Comparison of ENCODE assay signal across 1 cellular context in the genomic region with DNA sequence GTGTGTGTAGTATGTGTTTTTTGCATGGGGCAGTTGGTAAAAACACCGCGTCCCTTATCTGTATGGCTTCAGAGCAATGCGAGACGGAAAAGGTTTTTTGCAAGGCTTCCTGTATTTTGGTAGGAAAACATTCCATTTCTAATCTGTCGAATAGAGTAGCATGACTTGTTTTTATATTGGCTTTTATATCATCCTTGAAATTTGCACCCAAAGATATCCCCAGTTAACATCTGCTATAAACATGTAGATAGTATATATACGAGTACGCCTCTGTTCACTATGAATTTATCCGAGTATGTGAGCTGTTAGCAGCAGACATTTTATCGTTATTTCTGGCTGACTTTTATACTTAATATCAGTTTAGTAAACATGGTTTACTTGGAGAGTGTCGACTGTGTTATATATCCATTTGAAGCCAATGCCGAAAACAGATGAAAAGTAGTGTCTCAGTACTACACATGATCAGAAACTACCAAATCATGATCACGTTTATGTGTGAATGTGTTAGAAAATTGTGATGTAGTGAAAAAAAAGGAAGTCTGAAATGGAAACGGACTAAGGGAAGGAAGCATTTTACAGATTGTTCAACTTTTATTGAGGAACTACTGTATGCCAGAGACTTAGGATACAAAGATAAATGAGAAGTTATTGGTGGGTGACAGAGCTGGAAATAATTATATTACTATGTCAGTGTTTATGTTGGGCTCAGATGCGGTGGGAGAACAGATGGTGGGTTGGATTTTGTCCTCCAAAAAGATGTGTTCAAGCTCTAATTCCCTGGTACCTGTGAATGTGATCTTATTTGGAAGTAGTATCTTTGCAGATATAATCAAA.
TF ChIP-seq lines count a peak whose summit lies in the region.

No MANE protein-coding gene starts in this region.

TF ChIP-seq in SK-N-SH, 30 proteins besides CTCF, POLR2A, EP300 and RAD21 (continued from another document):
- TF ChIP-seq SMC3 (IDR thresholded peaks at IDR 0.05; ENCODE audit: low read depth, low read length) (no peak), MEF2A (IDR thresholded peaks at IDR 0.05; ENCODE audit: borderline replicate concordance, low read depth) (no peak), ELF1 (IDR thresholded peaks at IDR 0.05) (no peak), TAF1 (IDR thresholded peaks at IDR 0.05; ENCODE audit: borderline replicate concordance, low read depth, low read length) (no peak), JUND (IDR thresholded peaks at IDR 0.05) (no peak), FOSL2 (IDR thresholded peaks at IDR 0.05; ENCODE audit: borderline replicate concordance, low read depth) (no peak)
- TF ChIP-seq, protein P1, sequence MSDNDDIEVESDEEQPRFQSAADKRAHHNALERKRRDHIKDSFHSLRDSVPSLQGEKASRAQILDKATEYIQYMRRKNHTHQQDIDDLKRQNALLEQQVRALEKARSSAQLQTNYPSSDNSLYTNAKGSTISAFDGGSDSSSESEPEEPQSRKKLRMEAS (IDR thresholded peaks at IDR 0.05; ENCODE audit: low read depth) = no peak
